ENCODE assay signal across 9 cellular contexts in genomic region chr4:186029731-186030421, GRCh38. TPM values are rescaled to one million over a fixed set of nuclear protein-coding genes. Genes with fewer than 3 reads are reported as not detected.
DNase-seq lines count a peak whose midpoint lies in the region; TF ChIP-seq lines count a peak whose summit lies in the region.
"Had no signal": no experiment of that assay in that cellular context is flagged by ENCODE, and none has a peak within 500 bp of the region (broad histone marks: within the 10 kb centered on the region; RNA-seq: fewer than 3 reads in every experiment).

No MANE protein-coding gene starts in this region.

- intact Hi-C loops in activated T-helper 2 cell treated with anti-CD3 and anti-CD28 coated beads, Interferon-gamma antibody, Interleukin-2, Interleukin-4, amounts not matched to agents 10 μg/mL and 5 μg/mL and 100 μg/mL, durations not matched to agents 14 hours and 24 hours and 36 hours (cut with micrococcal nuclease): no loop called here
- intact Hi-C loops in activated CD4-positive, alpha-beta memory T cell treated with anti-CD3 and anti-CD28 coated beads for 36 hours (cut with micrococcal nuclease): no loop called here

- H3K9me3 ChIP-seq in BE2C: no peaks in the 10 kb centered on the region
- H3K9me3 ChIP-seq in neuron (ENCODE audit: low read length): peaks cover 6% of the 10 kb centered on the region

- H3K9me3 Mint-ChIP-seq in activated T-helper 2 cell treated with anti-CD3 and anti-CD28 coated beads, Interferon-gamma antibody, Interleukin-2, Interleukin-4, amounts not matched to agents 10 μg/mL and 5 μg/mL and 100 μg/mL, durations not matched to agents 14 hours and 24 hours and 36 hours: no peaks in the 10 kb centered on the region
- peaks cover 4% of the 10 kb centered on the region for H3K9me3 Mint-ChIP-seq in activated CD4-positive, alpha-beta memory T cell treated with anti-CD3 and anti-CD28 coated beads for 36 hours

- CTCF ChIA-PET in activated CD4-positive, alpha-beta memory T cell treated with anti-CD3 and anti-CD28 coated beads for 36 hours (lab: Charles Lee): interaction anchor here (0.6 to 0.7 kb wide), 2 partner anchors 8 to 1024 kb away, joined by 3 read pairs; no protein-coding TSS in a partner anchor

- H3K36me3 ChIP-seq in BE2C (no peaks in the 10 kb centered on the region), neuron (ENCODE audit: insufficient read depth, low read length) (no peaks in the 10 kb centered on the region)

- peak overlapping the region; percentile 55 for H2AFZ ChIP-seq in neuron (ENCODE audit: low read depth, low read length)

- H3K4me3 ChIP-seq in BE2C (ENCODE audit: low read depth, low read length): peak overlapping the region; percentile 46
- H3K4me3 ChIP-seq in fibroblast of pulmonary artery (replicated peaks; ENCODE audit: low read depth, low read length): peak overlapping the region; percentile 32
- H3K4me3 ChIP-seq in neuron (ENCODE audit: low read length): peak overlapping the region; percentile 42

- POLR2A ChIA-PET in activated CD4-positive, alpha-beta memory T cell treated with anti-CD3 and anti-CD28 coated beads for 36 hours (lab: Charles Lee): no interaction called here

- H3K4me1 Mint-ChIP-seq in activated T-helper 2 cell treated with anti-CD3 and anti-CD28 coated beads, Interferon-gamma antibody, Interleukin-2, Interleukin-4, amounts not matched to agents 10 μg/mL and 5 μg/mL and 100 μg/mL, durations not matched to agents 14 hours and 24 hours and 36 hours (ENCODE audit: low read depth): no peaks in the 10 kb centered on the region
- no peaks in the 10 kb centered on the region for H3K4me1 Mint-ChIP-seq in activated CD4-positive, alpha-beta memory T cell treated with anti-CD3 and anti-CD28 coated beads for 36 hours (ENCODE audit: low read depth)
- H3K4me1 Mint-ChIP-seq: T-cell had no signal

- H3K27me3 ChIP-seq in BE2C: no peaks in the 10 kb centered on the region
- no peaks in the 10 kb centered on the region for H3K27me3 ChIP-seq in neuron (ENCODE audit: insufficient read depth, low read length)

- peaks cover 3% of the 10 kb centered on the region for H3K27me3 Mint-ChIP-seq in activated T-helper 2 cell treated with anti-CD3 and anti-CD28 coated beads, Interferon-gamma antibody, Interleukin-2, Interleukin-4, amounts not matched to agents 10 μg/mL and 5 μg/mL and 100 μg/mL, durations not matched to agents 14 hours and 24 hours and 36 hours (ENCODE audit: low read depth)
- peaks cover 21% of the 10 kb centered on the region for H3K27me3 Mint-ChIP-seq in activated CD4-positive, alpha-beta memory T cell treated with anti-CD3 and anti-CD28 coated beads for 36 hours

- H3K4me1 ChIP-seq in BE2C: peaks cover 10% of the 10 kb centered on the region
- peaks cover 25% of the 10 kb centered on the region for H3K4me1 ChIP-seq in neuron (ENCODE audit: insufficient read depth, low read length)

- no peaks in the 10 kb centered on the region for H3K36me3 Mint-ChIP-seq in activated T-helper 2 cell treated with anti-CD3 and anti-CD28 coated beads, Interferon-gamma antibody, Interleukin-2, Interleukin-4, amounts not matched to agents 10 μg/mL and 5 μg/mL and 100 μg/mL, durations not matched to agents 14 hours and 24 hours and 36 hours (ENCODE audit: low read depth)
- no peaks in the 10 kb centered on the region for H3K36me3 Mint-ChIP-seq in activated CD4-positive, alpha-beta memory T cell treated with anti-CD3 and anti-CD28 coated beads for 36 hours
- H3K36me3 Mint-ChIP-seq: T-cell had no signal

- H3K27ac Mint-ChIP-seq in activated T-helper 2 cell treated with anti-CD3 and anti-CD28 coated beads, Interferon-gamma antibody, Interleukin-2, Interleukin-4, amounts not matched to agents 10 μg/mL and 5 μg/mL and 100 μg/mL, durations not matched to agents 14 hours and 24 hours and 36 hours: no peak overlapping the region
- H3K27ac Mint-ChIP-seq in activated CD4-positive, alpha-beta memory T cell treated with anti-CD3 and anti-CD28 coated beads for 36 hours: no peak overlapping the region
- H3K27ac Mint-ChIP-seq: T-cell had no signal

- DNase-seq in BE2C: peak; percentile 78
- peak; percentile 36 for DNase-seq in NCI-H774 (lab: John Stamatoyannopoulos, UW)
- peak; percentile 90 for DNase-seq in fibroblast of pulmonary artery (ENCODE audit: low read depth)
- DNase-seq in NCI-H82 treated with DMSO at 0.1 percent for 48 hours (lab: John Stamatoyannopoulos, UW; ENCODE audit: unreplicated experiment): no peak
- DNase-seq in activated T-helper 2 cell treated with anti-CD3 and anti-CD28 coated beads, Interferon-gamma antibody, Interleukin-2, Interleukin-4, amounts not matched to agents 10 μg/mL and 5 μg/mL and 100 μg/mL, durations not matched to agents 14 hours and 24 hours and 36 hours (ENCODE audit: low spot score): no peak
- no peak for DNase-seq in activated CD4-positive, alpha-beta memory T cell treated with anti-CD3 and anti-CD28 coated beads for 36 hours
- no peak for DNase-seq in stimulated activated naive CD4-positive, alpha-beta T cell (lab: John Stamatoyannopoulos, UW)
- DNase-seq: T-cell had no signal

- no peak for TF ChIP-seq CTCF in BE2C (IDR thresholded peaks at IDR 0.05; ENCODE audit: low read depth, low read length)
- TF ChIP-seq CTCF in fibroblast of pulmonary artery (IDR thresholded peaks at IDR 0.05; ENCODE audit: low read length, missing control alignments): no peak

- H3K4me3 Mint-ChIP-seq in activated T-helper 2 cell treated with anti-CD3 and anti-CD28 coated beads, Interferon-gamma antibody, Interleukin-2, Interleukin-4, amounts not matched to agents 10 μg/mL and 5 μg/mL and 100 μg/mL, durations not matched to agents 14 hours and 24 hours and 36 hours (ENCODE audit: low read depth): no peak overlapping the region
- H3K4me3 Mint-ChIP-seq in activated CD4-positive, alpha-beta memory T cell treated with anti-CD3 and anti-CD28 coated beads for 36 hours: no peak overlapping the region
- H3K4me3 Mint-ChIP-seq: T-cell had no signal

RNA-seq across cellular contexts. Expression of gene TLR3, which starts 39.1 kb away (rescaled TPM):
- polyA plus RNA-seq in BE2C (2012; ENCODE audit: insufficient read depth, insufficient read length, low read depth): not detected
- total RNA-seq in activated T-helper 2 cell treated with anti-CD3 and anti-CD28 coated beads, Interferon-gamma antibody, Interleukin-2, Interleukin-4, amounts not matched to agents 10 μg/mL and 5 μg/mL and 100 μg/mL, durations not matched to agents 14 hours and 24 hours and 36 hours: not detected in 2 replicates
- total RNA-seq in activated CD4-positive, alpha-beta memory T cell treated with anti-CD3 and anti-CD28 coated beads for 36 hours: under 1 TPM in 1 of 2 experiments, not detected in 1; 0.10 TPM

Comparison
In these comparisons a context has a peak if more than half of its experiments do, and no peak if none do; other contexts are left out.
1. DNase-seq: peak in BE2C (single experiment), NCI-H774 (single experiment) and fibroblast of pulmonary artery (single experiment); none in NCI-H82 treated with DMSO at 0.1 percent for 48 hours (single experiment), activated T-helper 2 cell treated with anti-CD3 and anti-CD28 coated beads, Interferon-gamma antibody, Interleukin-2, Interleukin-4, amounts not matched to agents 10 μg/mL and 5 μg/mL and 100 μg/mL, durations not matched to agents 14 hours and 24 hours and 36 hours (single experiment), activated CD4-positive, alpha-beta memory T cell treated with anti-CD3 and anti-CD28 coated beads for 36 hours (single experiment) and stimulated activated naive CD4-positive, alpha-beta T cell (0 of 6).
2. Peak in every context shown above with its lines, with median percentiles within 50 percentile points of each other: H3K4me3 ChIP-seq.